In the genomic region with DNA sequence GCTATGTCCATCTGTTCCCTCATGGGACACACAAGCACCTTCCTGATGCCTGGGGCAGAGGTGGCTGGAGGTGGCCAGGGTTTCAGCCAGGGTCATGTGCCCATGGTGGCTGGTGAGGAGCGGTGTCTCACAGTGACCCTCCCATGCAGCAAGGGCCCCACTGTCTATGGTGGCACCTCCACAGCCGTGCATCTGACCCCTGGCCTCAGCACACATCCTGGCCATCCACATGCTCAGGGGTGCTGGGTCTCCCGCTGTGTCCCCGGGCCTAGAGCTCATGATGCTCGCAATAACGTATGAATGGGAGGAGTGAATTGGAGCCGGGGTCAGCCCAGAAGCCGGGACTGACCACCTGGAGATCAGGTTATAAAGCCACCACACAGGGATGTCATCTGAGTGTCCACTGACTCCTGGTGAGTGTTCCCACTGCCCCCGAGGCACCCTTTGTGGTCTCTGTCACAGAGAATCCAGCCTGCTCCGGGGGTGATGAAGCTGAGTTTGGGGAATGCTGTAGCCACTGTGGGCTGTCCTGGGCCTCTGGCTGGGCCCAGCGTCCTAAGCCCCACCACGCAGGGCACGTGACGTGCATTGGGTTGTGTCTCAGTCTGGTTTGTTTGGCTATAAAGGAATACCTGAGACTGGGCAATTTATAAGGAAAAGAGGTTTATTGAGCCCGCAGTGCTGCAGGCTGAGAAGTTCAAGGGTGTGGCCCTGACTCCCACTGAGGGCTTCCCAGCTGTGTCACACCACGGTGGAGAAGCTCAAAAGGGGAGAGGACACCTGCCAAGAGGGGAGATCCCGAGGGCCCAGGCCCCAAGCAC, we compare ENCODE assay signal across 30 cellular contexts.
"Had no signal": no experiment of that assay in that cellular context is flagged by ENCODE, and none has a peak within 500 bp of the region (broad histone marks: within the 10 kb centered on the region; RNA-seq: fewer than 3 reads in every experiment).

No MANE protein-coding gene starts in this region.

- H3K27ac Mint-ChIP-seq: activated naive CD4-positive, alpha-beta T cell treated with anti-CD3 and anti-CD28 coated beads, Interleukin-2, amount 50 U/mL, for 24 hours; activated naive CD8-positive, alpha-beta T cell treated with anti-CD3 and anti-CD28 coated beads, Interleukin-2, amount 50 U/mL, for 24 hours; activated T-helper 1 cell treated with anti-CD3 and anti-CD28 coated beads, Interleukin-12 subunit alpha, Interleukin-12 subunit beta, Interleukin-2, Interleukin-4 antibody, amounts not matched to agents 30 ng/mL and 10 ng/mL and 1 ng/mL, durations not matched to agents 14 hours and 24 hours and 36 hours had no signal

- H3K27ac ChIP-seq: breast epithelium, epithelial cell of prostate, esophagus squamous epithelium, parathyroid adenoma, psoas muscle, spleen, suprapubic skin, tibial artery, upper lobe of right lung, VCaP had no signal

- H3K36me3 Mint-ChIP-seq: activated naive CD4-positive, alpha-beta T cell treated with anti-CD3 and anti-CD28 coated beads, Interleukin-2, amount 50 U/mL, for 24 hours had no signal

- DNase-seq: activated CD4-positive, alpha-beta T cell treated with anti-CD3 and anti-CD28 coated beads for 48 hours; activated CD4-positive, alpha-beta T cell treated with anti-CD3 and anti-CD28 coated beads, Interleukin-2, amount 50 U/mL, for 48 hours; activated CD8-positive, alpha-beta memory T cell treated with anti-CD3 and anti-CD28 coated beads, Interleukin-2, amount 50 U/mL, for 4 hours; activated gamma-delta T cell treated with Interleukin-2 at 50 U/mL for 16 hours; activated naive CD8-positive, alpha-beta T cell treated with anti-CD3 and anti-CD28 coated beads, Interleukin-2, amount 50 U/mL, for 24 hours; activated T-cell treated with anti-CD3 and anti-CD28 coated beads, Interleukin-2, amount 50 U/mL, for 1 hour; amygdala; dermis blood vessel endothelial cell; effector CD4-positive, alpha-beta T cell; esophagus squamous epithelium; foreskin melanocyte; mammary epithelial cell; occipital lobe; spleen; stimulated activated naive CD4-positive, alpha-beta T cell; T-helper 9 cell; tibial artery; upper lobe of right lung had no signal

- H3K4me1 Mint-ChIP-seq: activated naive CD4-positive, alpha-beta T cell treated with anti-CD3 and anti-CD28 coated beads, Interleukin-2, amount 50 U/mL, for 24 hours; activated naive CD8-positive, alpha-beta T cell treated with anti-CD3 and anti-CD28 coated beads, Interleukin-2, amount 50 U/mL, for 24 hours; central memory CD8-positive, alpha-beta T cell had no signal

- H3K9me3 ChIP-seq: breast epithelium, esophagus squamous epithelium, psoas muscle, spleen, suprapubic skin, tibial artery, upper lobe of right lung had no signal

- FAIRE-seq: colon, TTC549 had no signal

- H2AFZ ChIP-seq: parathyroid adenoma had no signal

- H3K9ac ChIP-seq: parathyroid adenoma had no signal

- H3K9me3 Mint-ChIP-seq: activated naive CD4-positive, alpha-beta T cell treated with anti-CD3 and anti-CD28 coated beads, Interleukin-2, amount 50 U/mL, for 24 hours; activated naive CD8-positive, alpha-beta T cell treated with anti-CD3 and anti-CD28 coated beads, Interleukin-2, amount 50 U/mL, for 24 hours; activated T-helper 1 cell treated with anti-CD3 and anti-CD28 coated beads, Interleukin-12 subunit alpha, Interleukin-12 subunit beta, Interleukin-2, Interleukin-4 antibody, amounts not matched to agents 30 ng/mL and 10 ng/mL and 1 ng/mL, durations not matched to agents 14 hours and 24 hours and 36 hours; central memory CD8-positive, alpha-beta T cell had no signal

- H3K4me3 Mint-ChIP-seq: activated naive CD4-positive, alpha-beta T cell treated with anti-CD3 and anti-CD28 coated beads, Interleukin-2, amount 50 U/mL, for 24 hours; activated naive CD8-positive, alpha-beta T cell treated with anti-CD3 and anti-CD28 coated beads, Interleukin-2, amount 50 U/mL, for 24 hours; activated T-helper 1 cell treated with anti-CD3 and anti-CD28 coated beads, Interleukin-12 subunit alpha, Interleukin-12 subunit beta, Interleukin-2, Interleukin-4 antibody, amounts not matched to agents 30 ng/mL and 10 ng/mL and 1 ng/mL, durations not matched to agents 14 hours and 24 hours and 36 hours; central memory CD8-positive, alpha-beta T cell had no signal

- ATAC-seq: activated CD4-positive, CD25-positive, alpha-beta regulatory T cell treated with anti-CD3 and anti-CD28 coated beads, Interleukin-2, amount 50 U/mL, for 24 hours; activated naive CD8-positive, alpha-beta T cell treated with anti-CD3 and anti-CD28 coated beads, Interleukin-2, amount 50 U/mL, for 24 hours; psoas muscle; upper lobe of right lung had no signal

- H3K36me3 ChIP-seq: breast epithelium, esophagus squamous epithelium, spleen, suprapubic skin, tibial artery, upper lobe of right lung had no signal

- H3K79me2 ChIP-seq: parathyroid adenoma had no signal

- H3K27me3 Mint-ChIP-seq: activated naive CD4-positive, alpha-beta T cell treated with anti-CD3 and anti-CD28 coated beads, Interleukin-2, amount 50 U/mL, for 24 hours; activated naive CD8-positive, alpha-beta T cell treated with anti-CD3 and anti-CD28 coated beads, Interleukin-2, amount 50 U/mL, for 24 hours; central memory CD8-positive, alpha-beta T cell had no signal

- H3K4me3 ChIP-seq: breast epithelium, esophagus squamous epithelium, psoas muscle, spleen, suprapubic skin, tibial artery, upper lobe of right lung had no signal

- H3K4me1 ChIP-seq: psoas muscle, tibial artery, upper lobe of right lung had no signal

- H3K27me3 ChIP-seq: breast epithelium, esophagus squamous epithelium, spleen, suprapubic skin, tibial artery, upper lobe of right lung had no signal
